Comparison of ENCODE assay signal across 24 cellular contexts in genomic region chr16:11412175-11412904, GRCh38.
"Had no signal": no experiment of that assay in that cellular context is flagged by ENCODE, and none has a peak within 500 bp of the region (broad histone marks: within the 10 kb centered on the region; RNA-seq: fewer than 3 reads in every experiment).

No MANE protein-coding gene starts in this region.

- H3K27me3 ChIP-seq: esophagus squamous epithelium, gastrocnemius medialis, upper lobe of right lung had no signal

- H3K36me3 ChIP-seq: esophagus squamous epithelium, gastrocnemius medialis, upper lobe of right lung had no signal

- H3K27ac ChIP-seq: coronary artery, esophagus squamous epithelium, gastrocnemius medialis, upper lobe of right lung had no signal

- H3K27ac Mint-ChIP-seq: activated CD4-positive, alpha-beta memory T cell treated with anti-CD3 and anti-CD28 coated beads for 36 hours; activated T-helper 17 cell treated with anti-CD3 and anti-CD28 coated beads, Interleukin-2, amount 50 U/mL, for 72 hours; endodermal cell; mesothelial cell of epicardium; natural killer cell; WTC11 had no signal

- H3K36me3 Mint-ChIP-seq: activated CD4-positive, alpha-beta memory T cell treated with anti-CD3 and anti-CD28 coated beads for 36 hours; activated naive CD4-positive, alpha-beta T cell treated with anti-CD3 and anti-CD28 coated beads, Interleukin-2, amount 50 U/mL, for 72 hours; mesothelial cell of epicardium; natural killer cell; WTC11 had no signal

- H3K4me1 Mint-ChIP-seq: activated T-helper 17 cell treated with anti-CD3 and anti-CD28 coated beads, Interleukin-2, amount 50 U/mL, for 72 hours had no signal

- DNase-seq: activated CD4-positive, alpha-beta memory T cell treated with anti-CD3 and anti-CD28 coated beads for 36 hours; activated CD4-positive, alpha-beta T cell treated with anti-CD3 and anti-CD28 coated beads for 4 hours; amniotic stem cell; cerebellar nuclear complex; endodermal cell; esophagus squamous epithelium; gastrocnemius medialis; head of caudate nucleus; hypothalamus; left ventricle myocardium superior; mammary epithelial cell; natural killer cell; small intestine; stimulated activated CD4-positive, alpha-beta T cell treated with anti-CD3 and anti-CD28 coated beads, Interleukin-2, amount 100 ng/mL, for 24 hours; stimulated activated naive CD4-positive, alpha-beta T cell; T-helper 9 cell; upper lobe of right lung had no signal

- H3K4me1 ChIP-seq: esophagus squamous epithelium, gastrocnemius medialis, upper lobe of right lung had no signal

- H3K4me3 ChIP-seq: coronary artery, esophagus squamous epithelium, gastrocnemius medialis, upper lobe of right lung had no signal

- H3K9me3 ChIP-seq: esophagus squamous epithelium, gastrocnemius medialis, upper lobe of right lung had no signal

- H3K4me3 Mint-ChIP-seq: activated CD4-positive, alpha-beta memory T cell treated with anti-CD3 and anti-CD28 coated beads for 36 hours; activated T-helper 17 cell treated with anti-CD3 and anti-CD28 coated beads, Interleukin-2, amount 50 U/mL, for 72 hours; endodermal cell; mesothelial cell of epicardium; natural killer cell; WTC11 had no signal

- H3K9me3 Mint-ChIP-seq: activated CD4-positive, alpha-beta memory T cell treated with anti-CD3 and anti-CD28 coated beads for 36 hours; activated naive CD4-positive, alpha-beta T cell treated with anti-CD3 and anti-CD28 coated beads, Interleukin-2, amount 50 U/mL, for 72 hours; activated T-helper 17 cell treated with anti-CD3 and anti-CD28 coated beads, Interleukin-2, amount 50 U/mL, for 72 hours; endodermal cell; natural killer cell; WTC11 had no signal

- ATAC-seq: activated naive CD4-positive, alpha-beta T cell treated with anti-CD3 and anti-CD28 coated beads, Interleukin-2, amount 50 U/mL, for 72 hours; activated T-helper 17 cell treated with anti-CD3 and anti-CD28 coated beads, Interleukin-2, amount 50 U/mL, for 72 hours; gastrocnemius medialis; left ventricle myocardium superior; sciatic nerve; SK-N-SH treated with all-trans-retinoic acid at 6 μM for 48 hours; upper lobe of right lung; WTC11 had no signal

- H3K27me3 Mint-ChIP-seq: activated CD4-positive, alpha-beta memory T cell treated with anti-CD3 and anti-CD28 coated beads for 36 hours; activated T-helper 17 cell treated with anti-CD3 and anti-CD28 coated beads, Interleukin-2, amount 50 U/mL, for 72 hours had no signal
